23 cellular contexts compared by ENCODE assay signal in genomic region chr14:22699801-22700564, GRCh38. TPM values are rescaled to one million over a fixed set of nuclear protein-coding genes. Genes with fewer than 3 reads are reported as not detected.
DNase-seq lines count a peak whose midpoint lies in the region; ATAC-seq, FAIRE-seq and TF ChIP-seq lines count a peak whose summit lies in the region.
"Had no signal": no experiment of that assay in that cellular context is flagged by ENCODE, and none has a peak within 500 bp of the region (broad histone marks: within the 10 kb centered on the region; RNA-seq: fewer than 3 reads in every experiment).

No MANE protein-coding gene starts in this region.

- H3K9me1 ChIP-seq in endothelial cell of umbilical vein (replicated peaks; ENCODE audit: control insufficient read depth, extremely low read depth, insufficient read depth, low read length), result no peaks in the 10 kb centered on the region

- no peaks in the 10 kb centered on the region for H3K36me3 ChIP-seq in endothelial cell of umbilical vein (ENCODE audit: control insufficient read depth in 2 of 2, extremely low read depth in 1 of 2, insufficient read depth in 2 of 2, low read length in 2 of 2)
- H3K36me3 ChIP-seq in left lung, result no peaks in the 10 kb centered on the region
- H3K36me3 ChIP-seq: BLaER1, gastroesophageal sphincter, SJSA1, tibial nerve, WERI-Rb-1 had no signal

- no peak for ATAC-seq in left lung
- ATAC-seq in CD4-positive, alpha-beta T cell (ENCODE audit: poor library complexity), result no peak
- ATAC-seq in HG03039 (IDR thresholded peaks at IDR 0.05; ENCODE audit: unreplicated experiment), result no peak
- ATAC-seq: activated CD8-positive, alpha-beta memory T cell treated with anti-CD3 and anti-CD28 coated beads, Interleukin-2, amount 10 ng/mL, durations not matched to agents 7 days and 5 days; gastroesophageal sphincter had no signal

- BruUV-seq in endothelial cell of umbilical vein (replicated peaks; lab: Mats Ljungman, UMichigan), result TSS peak; percentile 64

- H3K4me3 ChIP-seq in endothelial cell of umbilical vein (replicated peaks in 1 of 3; ENCODE audit: insufficient read depth in 1 of 3, low read depth in 1 of 3, low read length in 3 of 3) (no peak overlapping the region), left lung (no peak overlapping the region)
- H3K4me3 ChIP-seq: BLaER1, gastroesophageal sphincter, SJSA1, tibial nerve had no signal

- peak overlapping the region; percentile 31 for H3K4me2 ChIP-seq in endothelial cell of umbilical vein (ENCODE audit: insufficient read depth, low read length)
- H3K4me2 ChIP-seq: BLaER1 had no signal

- intact Hi-C loops in endothelial cell of umbilical vein (cut with micrococcal nuclease), result loop anchor here (1.0 to 2.0 kb wide), 5 partner anchors 11 to 119 kb away; no protein-coding TSS in a partner anchor
- intact Hi-C loops in left lung (cut with DNase I), result no loop called here
- intact Hi-C loops in CD4-positive, alpha-beta T cell (cut with DNase I, micrococcal nuclease), result no loop called here

- no peaks in the 10 kb centered on the region for H3K27me3 Mint-ChIP-seq in neural crest cell (ENCODE audit: low read depth)
- H3K27me3 Mint-ChIP-seq in CD4-positive, alpha-beta T cell, result peaks cover 53% of the 10 kb centered on the region

- H3K27ac ChIP-seq in endothelial cell of umbilical vein (ENCODE audit: insufficient read depth, low read depth, low read length) (peak overlapping the region; percentile 57), left lung (no peak overlapping the region)
- H3K27ac ChIP-seq in CD4-positive, alpha-beta T cell (ENCODE audit: low read depth, low read length), result no peak overlapping the region
- H3K27ac ChIP-seq: BLaER1, gastroesophageal sphincter, SJSA1, tibial nerve, WERI-Rb-1 had no signal

- H3K9me3 ChIP-seq in endothelial cell of umbilical vein (replicated peaks; ENCODE audit: control insufficient read depth, insufficient read depth, low read length) (no peaks in the 10 kb centered on the region), left lung (no peaks in the 10 kb centered on the region)
- no peaks in the 10 kb centered on the region for H3K9me3 ChIP-seq in CD4-positive, alpha-beta T cell (ENCODE audit: control insufficient read depth, low read length)
- H3K9me3 ChIP-seq: BLaER1, gastroesophageal sphincter, SJSA1, tibial nerve had no signal

- H3K27me3 ChIP-seq in endothelial cell of umbilical vein (ENCODE audit: control insufficient read depth in 2 of 2, insufficient read depth in 2 of 2, low read length in 2 of 2) (no peaks in the 10 kb centered on the region), left lung (no peaks in the 10 kb centered on the region)
- peaks cover 34% of the 10 kb centered on the region for H3K27me3 ChIP-seq in CD4-positive, alpha-beta T cell (ENCODE audit: control insufficient read depth, insufficient read depth, low read length)
- H3K27me3 ChIP-seq: BLaER1, tibial nerve had no signal

- peaks cover 11% of the 10 kb centered on the region for H3K4me1 Mint-ChIP-seq in neural crest cell
- H3K4me1 Mint-ChIP-seq in CD4-positive, alpha-beta T cell (ENCODE audit: low read depth), result no peaks in the 10 kb centered on the region
- H3K4me1 Mint-ChIP-seq: activated CD8-positive, alpha-beta memory T cell treated with anti-CD3 and anti-CD28 coated beads, Interleukin-2, amount 10 ng/mL, durations not matched to agents 7 days and 5 days; brain had no signal

- dilution Hi-C loops in endothelial cell of umbilical vein (cut with MboI; ENCODE audit: extremely low pct_ligation_motif_present, low sequenced_read_pairs), result no loop called here

- POLR2A ChIA-PET in endothelial cell of umbilical vein (lab: Charles Lee), result interaction anchor here (0.6 to 1.3 kb wide), 3 partner anchors 11 to 111 kb away, joined by 3 to 4 read pairs (median 3); no protein-coding TSS in a partner anchor
- POLR2A ChIA-PET in CD4-positive, alpha-beta T cell (lab: Charles Lee), result no interaction called here

- TF ChIP-seq CTCF in endothelial cell of umbilical vein (IDR thresholded peaks at IDR 0.05; ENCODE audit: extremely low read depth in 1 of 2, insufficient read depth in 1 of 2, low read depth in 1 of 2, low read length in 2 of 2) (no peak), neural crest cell (conservative IDR thresholded peaks at IDR 0.05) (no peak), left lung (IDR thresholded peaks at IDR 0.05) (no peak)
- TF ChIP-seq CTCF in CD4-positive, alpha-beta T cell (IDR thresholded peaks at IDR 0.05), result no peak

- peak; percentile 92 for FAIRE-seq in endothelial cell of umbilical vein (lab: Jason Lieb, UNC)
- FAIRE-seq: G401.6, H54, keratinocyte had no signal

- H3K4me1 ChIP-seq in endothelial cell of umbilical vein (ENCODE audit: control insufficient read depth, extremely low read depth, insufficient read depth, low read length) (peaks cover 23% of the 10 kb centered on the region), left lung (no peaks in the 10 kb centered on the region)
- H3K4me1 ChIP-seq: BLaER1, gastroesophageal sphincter, SJSA1, tibial nerve had no signal

- H3K27ac Mint-ChIP-seq in neural crest cell (ENCODE audit: unreplicated experiment), result peak overlapping the region; percentile 74
- H3K27ac Mint-ChIP-seq in CD4-positive, alpha-beta T cell, result no peak overlapping the region
- H3K27ac Mint-ChIP-seq: activated CD8-positive, alpha-beta memory T cell treated with anti-CD3 and anti-CD28 coated beads, Interleukin-2, amount 10 ng/mL, durations not matched to agents 7 days and 5 days; brain had no signal

- peaks cover 4% of the 10 kb centered on the region for H3K36me3 Mint-ChIP-seq in neural crest cell (ENCODE audit: low read depth)
- no peaks in the 10 kb centered on the region for H3K36me3 Mint-ChIP-seq in CD4-positive, alpha-beta T cell (ENCODE audit: low read depth)
- H3K36me3 Mint-ChIP-seq: activated CD8-positive, alpha-beta memory T cell treated with anti-CD3 and anti-CD28 coated beads, Interleukin-2, amount 10 ng/mL, durations not matched to agents 7 days and 5 days; brain had no signal

- peak; percentile 62 for TF ChIP-seq POLR2A in endothelial cell of umbilical vein (IDR thresholded peaks at IDR 0.05; ENCODE audit: low read depth, low read length)

- peaks cover 6% of the 10 kb centered on the region for H3K9me3 Mint-ChIP-seq in neural crest cell
- no peaks in the 10 kb centered on the region for H3K9me3 Mint-ChIP-seq in CD4-positive, alpha-beta T cell

- DNase-seq in ELF-1 (ENCODE audit: low read depth, low spot score) (peak; percentile 63), OCI-M1 (lab: John Stamatoyannopoulos, UW) (peak; percentile 53), endothelial cell of umbilical vein (ENCODE audit: low read depth, low spot score) (peak; percentile 80), neural crest cell (ENCODE audit: low read depth, low spot score) (no peak), left lung (no peak), globus pallidus (ENCODE audit: low spot score) (no peak)
- DNase-seq in CD4-positive, alpha-beta T cell, result no peak
- DNase-seq: activated CD8-positive, alpha-beta memory T cell treated with anti-CD3 and anti-CD28 coated beads, Interleukin-2, amount 10 ng/mL, durations not matched to agents 7 days and 5 days; effector CD4-positive, alpha-beta T cell; NCI-H2029 treated with DMSO at 0.1 percent for 48 hours; stimulated activated CD8-positive, alpha-beta memory T cell treated with anti-CD3 and anti-CD28 coated beads, Interleukin-4, amount 100 ng/mL, for 48 hours; WERI-Rb-1 had no signal

- no peak overlapping the region for H3K9ac ChIP-seq in endothelial cell of umbilical vein (replicated peaks; ENCODE audit: extremely low read depth, insufficient read depth, low read length)
- H3K9ac ChIP-seq: BLaER1 had no signal

- CTCF ChIA-PET in endothelial cell of umbilical vein (lab: Charles Lee), result interaction anchor here (0.7 to 4.2 kb wide), 8 partner anchors 9 to 142 kb away, joined by 3 to 26 read pairs (median 5); no protein-coding TSS in a partner anchor
- CTCF ChIA-PET in CD4-positive, alpha-beta T cell (lab: Charles Lee), result no interaction called here

- H3K4me3 Mint-ChIP-seq in neural crest cell, result no peak overlapping the region
- no peak overlapping the region for H3K4me3 Mint-ChIP-seq in CD4-positive, alpha-beta T cell
- H3K4me3 Mint-ChIP-seq: activated CD8-positive, alpha-beta memory T cell treated with anti-CD3 and anti-CD28 coated beads, Interleukin-2, amount 10 ng/mL, durations not matched to agents 7 days and 5 days; brain had no signal

- no peak overlapping the region for H2AFZ ChIP-seq in endothelial cell of umbilical vein (ENCODE audit: low read depth, low read length)

- no peaks in the 10 kb centered on the region for H3K79me2 ChIP-seq in endothelial cell of umbilical vein (ENCODE audit: control insufficient read depth, insufficient read depth, low read length)

- H4K20me1 ChIP-seq in endothelial cell of umbilical vein (replicated peaks; ENCODE audit: control insufficient read depth, extremely low read depth, insufficient read depth, low read length), result no peaks in the 10 kb centered on the region
- H4K20me1 ChIP-seq: BLaER1 had no signal

TF ChIP-seq in endothelial cell of umbilical vein, 7 proteins besides CTCF, POLR2A, EP300 and RAD21:
- TF ChIP-seq JUN (IDR thresholded peaks at IDR 0.05; ENCODE audit: borderline replicate concordance, insufficient read depth, insufficient read length, low read depth), result peak; percentile 70
- TF ChIP-seq GATA2 (IDR thresholded peaks at IDR 0.05; ENCODE audit: insufficient read depth, insufficient read length, low read depth, low read length), result peak; percentile 100
- TF ChIP-seq POLR2AphosphoS5 (IDR thresholded peaks at IDR 0.05; ENCODE audit: insufficient read depth, low read depth, low read length), result peak; percentile 96
- peak; percentile 90 for TF ChIP-seq FOS (IDR thresholded peaks at IDR 0.05; ENCODE audit: borderline replicate concordance, insufficient read depth, low read length)
- TF ChIP-seq EZH2 (IDR thresholded peaks at IDR 0.05; ENCODE audit: borderline replicate concordance, low read depth, low read length, severe bottlenecking), result no peak

RNA-seq across cellular contexts. Expression of gene OR6J1, which starts 55.8 kb away (rescaled TPM):
- total RNA-seq in endothelial cell of umbilical vein (not detected in 2 replicates), neural crest cell (not detected in 2 replicates), left lung (not detected)
- polyA plus RNA-seq in endothelial cell of umbilical vein, result not detected in 2 replicates
- polyA plus RNA-seq in endothelial cell of umbilical vein (2011; cell fraction: cytosol; rRNA removed), result not detected in 2 replicates
- not detected in 2 replicates for polyA plus RNA-seq in endothelial cell of umbilical vein (2011; cell fraction: nucleus; rRNA removed)
- polyA plus RNA-seq in endothelial cell of umbilical vein (2012), result not detected in 2 replicates
- polyA minus RNA-seq in endothelial cell of umbilical vein, result 0.10 TPM in 1 of 2 replicates, not detected in the other
- polyA minus RNA-seq in endothelial cell of umbilical vein (2011; cell fraction: cytosol; rRNA and poly(A)+ RNA removed), result not detected
- polyA minus RNA-seq in endothelial cell of umbilical vein (2011; cell fraction: nucleus; rRNA and poly(A)+ RNA removed), result not detected in 2 replicates
- total RNA-seq in CD4-positive, alpha-beta T cell, result not detected
- total RNA-seq: activated CD8-positive, alpha-beta memory T cell treated with anti-CD3 and anti-CD28 coated beads, Interleukin-2, amount 10 ng/mL, durations not matched to agents 7 days and 5 days; LHCN-M2; myocyte; SJSA1; tibial nerve had no signal
- polyA plus RNA-seq: keratinocyte had no signal

Comparison
In these comparisons a context has a peak if more than half of its experiments do, and no peak if none do; other contexts are left out.
1. DNase-seq: peak in ELF-1 (single experiment), OCI-M1 (single experiment) and endothelial cell of umbilical vein (single experiment); none in neural crest cell (single experiment), left lung (0 of 2), CD4-positive, alpha-beta T cell (0 of 10) and globus pallidus (single experiment).